ENCODE assay signal across 26 cellular contexts in genomic region chr1:173996995-173997394, GRCh38. TPM values are rescaled to one million over a fixed set of nuclear protein-coding genes. Genes with fewer than 3 reads are reported as not detected.
DNase-seq lines count a peak whose midpoint lies in the region; ATAC-seq and TF ChIP-seq lines count a peak whose summit lies in the region.
"Had no signal": no experiment of that assay in that cellular context is flagged by ENCODE, and none has a peak within 500 bp of the region (broad histone marks: within the 10 kb centered on the region; RNA-seq: fewer than 3 reads in every experiment).

No MANE protein-coding gene starts in this region.

- no peak overlapping the region for H3K56ac ChIP-seq in IMR-90 (ENCODE audit: extremely low read depth, insufficient read depth, low read length)

- H3K9me1 ChIP-seq in IMR-90 (ENCODE audit: insufficient read depth, low read length): peaks cover 14% of the 10 kb centered on the region

- 0 out of 4 replicates have a peak overlapping the region, but pooled peaks of 1 of the 2 experiments have one; percentile 2 for H4K8ac ChIP-seq in IMR-90 (ENCODE audit: low read depth in 2 of 2, low read length in 2 of 2)

- no peak for TF ChIP-seq POLR2A in IMR-90 (IDR thresholded peaks at IDR 0.05; ENCODE audit: low read depth, low read length)

- H3K9me3 Mint-ChIP-seq in CD4-positive, alpha-beta T cell: no peaks in the 10 kb centered on the region
- H3K9me3 Mint-ChIP-seq in effector memory CD8-positive, alpha-beta T cell: no peaks in the 10 kb centered on the region
- H3K9me3 Mint-ChIP-seq in mesothelial cell of epicardium: no peaks in the 10 kb centered on the region
- H3K9me3 Mint-ChIP-seq: CD4-positive, alpha-beta memory T cell; endodermal cell; IgD-negative memory B cell; neural crest cell had no signal

- H3K14ac ChIP-seq in IMR-90 (replicated peaks; ENCODE audit: low read depth, low read length): no peak overlapping the region

- H4K20me1 ChIP-seq in IMR-90 (ENCODE audit: insufficient read depth, low read length): peaks cover 47% of the 10 kb centered on the region

- no peaks in the 10 kb centered on the region for H3K27me3 Mint-ChIP-seq in CD4-positive, alpha-beta T cell
- no peaks in the 10 kb centered on the region for H3K27me3 Mint-ChIP-seq in effector memory CD8-positive, alpha-beta T cell
- H3K27me3 Mint-ChIP-seq in mesothelial cell of epicardium (ENCODE audit: low read depth): no peaks in the 10 kb centered on the region
- H3K27me3 Mint-ChIP-seq: CD4-positive, alpha-beta memory T cell; IgD-negative memory B cell had no signal

- no peak overlapping the region for H3K4me2 ChIP-seq in IMR-90 (ENCODE audit: low read depth, low read length)
- H3K4me2 ChIP-seq: smooth muscle cell had no signal

- H3K4me1 Mint-ChIP-seq in CD4-positive, alpha-beta T cell (ENCODE audit: low read depth): peaks cover 54% of the 10 kb centered on the region
- H3K4me1 Mint-ChIP-seq in effector memory CD8-positive, alpha-beta T cell (ENCODE audit: low read depth in 2 of 2): peaks cover 10 to 48% of the 10 kb centered on the region in 2 donors
- peaks cover 36% of the 10 kb centered on the region for H3K4me1 Mint-ChIP-seq in mesothelial cell of epicardium
- H3K4me1 Mint-ChIP-seq: endodermal cell had no signal

- intact Hi-C loops in CD4-positive, alpha-beta T cell (cut with DNase I, micrococcal nuclease): loop anchor here in 1 of 2 experiments (2.0 kb wide), 1 partner anchor 14 kb away; no protein-coding TSS in a partner anchor
- intact Hi-C loops in IMR-90 (cut with micrococcal nuclease): no loop called here

- no peak overlapping the region for H2AFZ ChIP-seq in IMR-90 (replicated peaks; ENCODE audit: low read length, poor library complexity)
- H2AFZ ChIP-seq: parathyroid adenoma had no signal

- no peak overlapping the region for H3K9ac ChIP-seq in IMR-90 (ENCODE audit: low read depth, low read length)
- H3K9ac ChIP-seq: parathyroid adenoma had no signal

- peaks cover 21 to 76% of the 10 kb centered on the region in 2 experiments for H3K79me1 ChIP-seq in IMR-90 (ENCODE audit: low read depth in 1 of 2, low read length in 2 of 2)

- DNase-seq in CD4-positive, alpha-beta T cell: no peak
- DNase-seq in IMR-90: peak; percentile 6
- no peak for DNase-seq in effector memory CD8-positive, alpha-beta T cell
- no peak for DNase-seq in mesothelial cell of epicardium (ENCODE audit: low spot score in 2 of 2, unreplicated experiment in 2 of 2)
- DNase-seq in Kasumi-1 (lab: John Stamatoyannopoulos, UW): no peak
- no peak for DNase-seq in foreskin keratinocyte
- DNase-seq: activated naive CD4-positive, alpha-beta T cell treated with Interleukin-2 at 50 U/mL for 16 hours; CD4-positive, alpha-beta memory T cell; central memory CD4-positive, alpha-beta T cell; endodermal cell; mammary epithelial cell; NCI-H1105; NCI-H187 treated with DMSO at 0.1 percent for 48 hours; NCI-H2171; stimulated activated naive CD8-positive, alpha-beta T cell treated with anti-CD3 and anti-CD28 coated beads, Interleukin-15, Interleukin-2, amounts not matched to agents 100 U/mL and 50 U/mL, for 24 hours; testis had no signal

- H2AK5ac ChIP-seq in IMR-90 (ENCODE audit: low read depth, low read length): no peak overlapping the region

- peak overlapping the region; percentile 78 for H3K4ac ChIP-seq in IMR-90 (ENCODE audit: low read depth, low read length)

- in situ Hi-C loops in IMR-90 (cut with MboI; ENCODE audit: low sequenced_read_pairs): loop anchor here (10.0 kb wide), 1 partner anchor 78 kb away; no protein-coding TSS in a partner anchor

- no TSS peak for BruUV-seq in IMR-90 (replicated peaks; lab: Mats Ljungman, UMichigan)

- H3K4me3 ChIP-seq in IMR-90 (ENCODE audit: insufficient read depth, low read depth, low read length): no peak overlapping the region
- H3K4me3 ChIP-seq: adrenal gland, HAP-1, right atrium auricular region, smooth muscle cell, testis had no signal

- POLR2A ChIA-PET in CD4-positive, alpha-beta T cell (lab: Charles Lee): no interaction called here
- POLR2A ChIA-PET in IMR-90 (lab: Charles Lee; ENCODE audit: unreplicated experiment): no interaction called here

- H2BK15ac ChIP-seq in IMR-90 (ENCODE audit: low read depth, low read length): peak overlapping the region; percentile 23; the same call in 1 of the 3 replicates

- TF ChIP-seq RAD21 in IMR-90 (IDR thresholded peaks at IDR 0.05; ENCODE audit: low read length): no peak

- ATAC-seq in CD4-positive, alpha-beta T cell (ENCODE audit: poor library complexity): no peak
- ATAC-seq in IMR-90 (ENCODE audit: low read depth) (peak; percentile 40; the same call in 1 of the 2 replicates), GM18861 (IDR thresholded peaks at IDR 0.05; ENCODE audit: unreplicated experiment) (no peak), foreskin keratinocyte (no peak), GM21619 (IDR thresholded peaks at IDR 0.05; ENCODE audit: unreplicated experiment) (no peak)
- ATAC-seq in effector memory CD8-positive, alpha-beta T cell (replicated peaks): no peak
- ATAC-seq: esophagus mucosa; stimulated activated naive CD8-positive, alpha-beta T cell treated with anti-CD3 and anti-CD28 coated beads, Interleukin-15, Interleukin-2, amounts not matched to agents 100 U/mL and 50 U/mL, for 24 hours had no signal

- peak overlapping the region; percentile 48 for H3K27ac Mint-ChIP-seq in CD4-positive, alpha-beta T cell
- peak overlapping the region; percentile 6 to 7 for H3K27ac Mint-ChIP-seq in effector memory CD8-positive, alpha-beta T cell
- peak overlapping the region; percentile 75 for H3K27ac Mint-ChIP-seq in mesothelial cell of epicardium
- H3K27ac Mint-ChIP-seq: endodermal cell had no signal

- CTCF ChIA-PET in CD4-positive, alpha-beta T cell (lab: Charles Lee): interaction anchor here (0.6 kb wide), 1 partner anchor 252 kb away, joined by 3 read pairs; no protein-coding TSS in a partner anchor
- CTCF ChIA-PET in IMR-90 (lab: Yijun Ruan, JAX): no interaction called here

- H3K9me3 ChIP-seq in CD4-positive, alpha-beta T cell (ENCODE audit: control insufficient read depth, low read length): no peaks in the 10 kb centered on the region
- no peaks in the 10 kb centered on the region for H3K9me3 ChIP-seq in IMR-90 (ENCODE audit: control insufficient read depth, insufficient read depth, low read length)
- H3K9me3 ChIP-seq: adrenal gland, HAP-1, right atrium auricular region, testis had no signal

- H3K18ac ChIP-seq in IMR-90 (ENCODE audit: low read depth, low read length): no peak overlapping the region

- H3K4me1 ChIP-seq in IMR-90 (ENCODE audit: control insufficient read depth, insufficient read depth, low read length) (peaks cover 17% of the 10 kb centered on the region), foreskin keratinocyte (peaks cover 17% of the 10 kb centered on the region)

- no peak overlapping the region; the same call in 1 of the 2 replicates for H4K91ac ChIP-seq in IMR-90 (ENCODE audit: insufficient read depth, low read depth, low read length)

- H3K36me3 ChIP-seq in IMR-90 (ENCODE audit: control insufficient read depth, insufficient read depth, low read length): peaks cover 13% of the 10 kb centered on the region

- H3K27me3 ChIP-seq in CD4-positive, alpha-beta T cell (ENCODE audit: control insufficient read depth, insufficient read depth, low read length): no peaks in the 10 kb centered on the region
- no peaks in the 10 kb centered on the region for H3K27me3 ChIP-seq in IMR-90 (ENCODE audit: control insufficient read depth, insufficient read depth, low read length)
- no peaks in the 10 kb centered on the region for H3K27me3 ChIP-seq in foreskin keratinocyte
- H3K27me3 ChIP-seq: adrenal gland, right atrium auricular region, testis had no signal

- dilution Hi-C loops in IMR-90 (cut with HindIII; ENCODE audit: low sequenced_read_pairs, unreplicated experiment): no loop called here

- H4K5ac ChIP-seq in IMR-90 (ENCODE audit: low read depth, low read length): no peak overlapping the region

- H2BK20ac ChIP-seq in IMR-90 (ENCODE audit: low read depth, low read length): peak overlapping the region; percentile 72

- H2BK120ac ChIP-seq in IMR-90 (ENCODE audit: low read depth, low read length): peak overlapping the region; percentile 85

- H2BK5ac ChIP-seq in IMR-90 (ENCODE audit: low read depth, low read length, poor library complexity, severe bottlenecking): peak overlapping the region; percentile 59

- peaks cover 37% of the 10 kb centered on the region for H3K36me3 Mint-ChIP-seq in CD4-positive, alpha-beta T cell (ENCODE audit: low read depth)
- peaks cover 39% of the 10 kb centered on the region for H3K36me3 Mint-ChIP-seq in effector memory CD8-positive, alpha-beta T cell (ENCODE audit: insufficient read depth)
- peaks cover 8% of the 10 kb centered on the region for H3K36me3 Mint-ChIP-seq in mesothelial cell of epicardium
- H3K36me3 Mint-ChIP-seq: IgD-negative memory B cell had no signal

- no peak overlapping the region for H3K23ac ChIP-seq in IMR-90 (ENCODE audit: low read depth, low read length)

- no CpG with 5 or more reads among the region's 5 CpGs for WGBS in IMR-90 (ENCODE audit: extremely low coverage in 2 of 2, insufficient read length in 1 of 2), 2 experiments

- H3K4me3 Mint-ChIP-seq in CD4-positive, alpha-beta T cell: no peak overlapping the region
- no peak overlapping the region for H3K4me3 Mint-ChIP-seq in effector memory CD8-positive, alpha-beta T cell
- no peak overlapping the region for H3K4me3 Mint-ChIP-seq in mesothelial cell of epicardium
- H3K4me3 Mint-ChIP-seq: CD4-positive, alpha-beta memory T cell; endodermal cell; neural crest cell had no signal

- no peak overlapping the region for H3K27ac ChIP-seq in CD4-positive, alpha-beta T cell (ENCODE audit: low read depth, low read length)
- H3K27ac ChIP-seq in IMR-90 (ENCODE audit: insufficient read depth, low read length) (no peak overlapping the region), foreskin keratinocyte (no peak overlapping the region)
- H3K27ac ChIP-seq: parathyroid adenoma, right atrium auricular region, testis had no signal

- no peak for TF ChIP-seq CTCF in CD4-positive, alpha-beta T cell (IDR thresholded peaks at IDR 0.05)
- TF ChIP-seq CTCF in IMR-90 (conservative IDR thresholded peaks at IDR 0.05; ENCODE audit: low read depth, low read length) (no peak), mesothelial cell of epicardium (IDR thresholded peaks at IDR 0.05; ENCODE audit: unreplicated experiment) (no peak), foreskin keratinocyte (conservative IDR thresholded peaks at IDR 0.05) (no peak)

- H2AK9ac ChIP-seq in IMR-90 (replicated peaks; ENCODE audit: low read depth, low read length, poor library complexity): no peak overlapping the region

TF ChIP-seq in IMR-90, 13 proteins besides CTCF, POLR2A, EP300 and RAD21 (continues in another document):
- no peak for TF ChIP-seq BHLHE40 (IDR thresholded peaks at IDR 0.05; ENCODE audit: low read depth, low read length)
- TF ChIP-seq RCOR1 (IDR thresholded peaks at IDR 0.05; ENCODE audit: insufficient replicate concordance, low read length): no peak
- TF ChIP-seq MAZ (IDR thresholded peaks at IDR 0.05; ENCODE audit: borderline replicate concordance, low read depth, low read length): no peak

RNA-seq across cellular contexts. Expression of gene RC3H1, which starts 25.2 kb away (rescaled TPM):
- total RNA-seq in CD4-positive, alpha-beta T cell: 10 to 100 TPM; 38.0 to 40.4 TPM
- total RNA-seq in IMR-90 (2012; rRNA removed): 26.1 and 39.3 TPM in 2 replicates
- polyA plus RNA-seq in IMR-90 (2012; rRNA removed): 5.1 and 5.4 TPM in 2 replicates
- 2.0 and 7.1 TPM in 2 replicates for polyA plus RNA-seq in IMR-90 (2012; cell fraction: cytosol; rRNA removed)
- 1.6 and 13.7 TPM in 2 replicates for polyA plus RNA-seq in IMR-90 (2012; cell fraction: nucleus; rRNA removed; ENCODE audit: low replicate concordance)
- 43.7 to 52.0 TPM (median 48.1 TPM) in 3 replicates for total RNA-seq in mesothelial cell of epicardium
- 14.8 and 16.2 TPM in 2 replicates for total RNA-seq in foreskin keratinocyte
- polyA plus RNA-seq in foreskin keratinocyte: 1.6 and 1.8 TPM in 2 replicates

Comparison
In these comparisons a context has a peak if more than half of its experiments do, and no peak if none do; other contexts are left out.
1. H3K27ac Mint-ChIP-seq: peak in every context shown above with its lines; median percentile 75 in mesothelial cell of epicardium; 48 in CD4-positive, alpha-beta T cell; 6 in effector memory CD8-positive, alpha-beta T cell.